In the genomic region with DNA sequence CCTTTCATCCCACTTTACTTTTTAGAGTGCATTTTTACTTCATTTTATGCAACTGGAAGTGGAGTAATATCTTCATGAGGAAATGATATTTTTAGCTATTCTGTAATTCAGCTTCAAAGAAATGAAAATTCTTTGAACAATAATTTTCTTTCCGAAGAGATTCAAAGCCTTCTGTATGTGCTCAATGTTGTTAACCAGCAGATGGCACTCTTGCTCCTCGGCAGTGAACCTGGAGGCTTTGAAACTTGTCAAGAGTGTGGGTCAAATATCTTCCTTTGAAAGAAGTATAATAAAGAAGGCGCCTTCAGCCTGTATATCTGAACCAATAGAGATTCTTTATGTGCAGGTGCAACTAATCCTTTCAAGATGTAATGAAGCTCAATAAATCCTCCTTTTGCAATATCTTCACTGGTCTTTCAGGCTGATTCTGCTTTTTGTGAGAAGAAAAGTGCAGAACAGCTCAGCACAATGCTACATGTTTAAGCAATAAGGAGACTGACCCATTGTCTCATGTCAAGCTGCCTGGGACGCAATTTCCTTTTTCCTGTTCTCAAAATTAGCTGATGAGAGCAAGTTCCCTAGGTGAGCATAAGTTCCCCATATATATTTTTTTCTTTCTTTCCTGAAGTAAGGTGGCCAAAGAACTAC, we compare ENCODE assay signal across 8 cellular contexts.
DNase-seq lines count a peak whose midpoint lies in the region; ATAC-seq, FAIRE-seq and TF ChIP-seq lines count a peak whose summit lies in the region.

No MANE protein-coding gene starts in this region.

- peak; percentile 79 for ATAC-seq in HG03196 (IDR thresholded peaks at IDR 0.05; ENCODE audit: unreplicated experiment)
- peak; percentile 30 for ATAC-seq in activated CD4-positive, alpha-beta T cell treated with anti-CD3 and anti-CD28 coated beads for 36 hours

- no peaks in the 10 kb centered on the region for H3K36me3 ChIP-seq in testis (ENCODE audit: low read depth, missing control alignments)

- FAIRE-seq in endometrium (lab: Jason Lieb, UNC) = peak; percentile 85

- no peaks in the 10 kb centered on the region for H3K27me3 Mint-ChIP-seq in activated CD4-positive, alpha-beta T cell treated with anti-CD3 and anti-CD28 coated beads for 36 hours

- H3K4me1 ChIP-seq in testis = no peaks in the 10 kb centered on the region

- peaks cover 2% of the 10 kb centered on the region for H3K4me1 Mint-ChIP-seq in activated CD4-positive, alpha-beta T cell treated with anti-CD3 and anti-CD28 coated beads for 36 hours

- peak; percentile 33 for DNase-seq in COLO829 (ENCODE audit: low spot score)
- peak; percentile 1 for DNase-seq in GM19238 (ENCODE audit: insufficient read length, low spot score)
- peak; percentile 58 for DNase-seq in NCI-H345 (lab: John Stamatoyannopoulos, UW)
- peak; percentile 68 for DNase-seq in activated CD4-positive, alpha-beta T cell treated with anti-CD3 and anti-CD28 coated beads for 36 hours
- DNase-seq in middle frontal gyrus (ENCODE audit: extremely low spot score, low spot score) = peak; percentile 63
- peak; percentile 72 for DNase-seq in testis

- no peak overlapping the region for H3K27ac ChIP-seq in testis

- CTCF ChIA-PET in activated CD4-positive, alpha-beta T cell treated with anti-CD3 and anti-CD28 coated beads for 36 hours (lab: Charles Lee) = interaction anchor here (0.8 to 4.9 kb wide), 12 partner anchors 8 to 1088 kb away, joined by 3 to 35 read pairs (median 3); no protein-coding TSS in a partner anchor

- WGBS in testis, 2 donors = 13 to 32% methylated on average over 4 of the region's 4 CpGs

- H3K27me3 ChIP-seq in testis = no peaks in the 10 kb centered on the region

- H3K27ac Mint-ChIP-seq in activated CD4-positive, alpha-beta T cell treated with anti-CD3 and anti-CD28 coated beads for 36 hours = no peak overlapping the region

- H3K9me3 ChIP-seq in testis = no peaks in the 10 kb centered on the region

- no peaks in the 10 kb centered on the region for H3K36me3 Mint-ChIP-seq in activated CD4-positive, alpha-beta T cell treated with anti-CD3 and anti-CD28 coated beads for 36 hours (ENCODE audit: low read depth)

- no peak for TF ChIP-seq POLR2A in testis (IDR thresholded peaks at IDR 0.05)

- TF ChIP-seq CTCF in testis (IDR thresholded peaks at IDR 0.05) = peak; percentile 32 to 72 (median 59)

- POLR2A ChIA-PET in activated CD4-positive, alpha-beta T cell treated with anti-CD3 and anti-CD28 coated beads for 36 hours (lab: Charles Lee) = no interaction called here

- no peaks in the 10 kb centered on the region for H3K9me3 Mint-ChIP-seq in activated CD4-positive, alpha-beta T cell treated with anti-CD3 and anti-CD28 coated beads for 36 hours (ENCODE audit: low read depth)

- no peak overlapping the region for H3K4me3 ChIP-seq in testis

- intact Hi-C loops in activated CD4-positive, alpha-beta T cell treated with anti-CD3 and anti-CD28 coated beads for 36 hours (cut with DNase I, micrococcal nuclease) = loop anchor here (1.0 kb wide), 1 partner anchor 1087 kb away; no protein-coding TSS in a partner anchor
- intact Hi-C loops in testis (cut with DNase I; ENCODE audit: low total_unique reads) = no loop called here

- no peak overlapping the region for H3K4me3 Mint-ChIP-seq in activated CD4-positive, alpha-beta T cell treated with anti-CD3 and anti-CD28 coated beads for 36 hours

Comparison
In these comparisons a context has a peak if more than half of its experiments do, and no peak if none do; other contexts are left out.
1. DNase-seq: peak in every context shown above with its lines; median percentile 72 in testis; 68 in activated CD4-positive, alpha-beta T cell treated with anti-CD3 and anti-CD28 coated beads for 36 hours; 63 in middle frontal gyrus; 58 in NCI-H345; 33 in COLO829; 1 in GM19238.